ENCODE assay signal across 12 cellular contexts in genomic region chr7:21364838-21365267, GRCh38.
A peak's percentile ranks its signal among the peaks of the same experiment; 100 is the strongest.
DNase-seq lines count a peak whose midpoint lies in the region; ATAC-seq and TF ChIP-seq lines count a peak whose summit lies in the region.
"Had no signal": no experiment of that assay in that cellular context is flagged by ENCODE, and none has a peak within 500 bp of the region (broad histone marks: within the 10 kb centered on the region; RNA-seq: fewer than 3 reads in every experiment).

No MANE protein-coding gene starts in this region.

- intact Hi-C loops in natural killer cell (cut with micrococcal nuclease) = no loop called here

- H3K4me3 ChIP-seq in H7 (ENCODE audit: insufficient read depth, low read depth, low read length) = no peak overlapping the region
- H3K4me3 ChIP-seq: SK-N-MC had no signal

- no peaks in the 10 kb centered on the region for H3K27me3 Mint-ChIP-seq in natural killer cell treated with Interleukin-12 subunit alpha and Interleukin-12 subunit beta and Interleukin-15 and Interleukin-18, amount 100 ng/mL, for 72 hours
- no peaks in the 10 kb centered on the region for H3K27me3 Mint-ChIP-seq in natural killer cell (ENCODE audit: low read depth in 2 of 2)
- H3K27me3 Mint-ChIP-seq: B cell had no signal

- no peak for TF ChIP-seq CTCF in natural killer cell (IDR thresholded peaks at IDR 0.05)

- H3K4me3 Mint-ChIP-seq in natural killer cell treated with Interleukin-12 subunit alpha and Interleukin-12 subunit beta and Interleukin-15 and Interleukin-18, amount 100 ng/mL, for 72 hours = peak overlapping the region; percentile 75
- no peak overlapping the region for H3K4me3 Mint-ChIP-seq in natural killer cell
- H3K4me3 Mint-ChIP-seq: B cell had no signal

- peak; percentile 81 to 88 for ATAC-seq in natural killer cell treated with Interleukin-12 subunit alpha and Interleukin-12 subunit beta and Interleukin-15 and Interleukin-18, amount 100 ng/mL, for 72 hours
- ATAC-seq in natural killer cell (no peak), HG02571 (IDR thresholded peaks at IDR 0.05; ENCODE audit: unreplicated experiment) (peak; percentile 82), HG03520 (IDR thresholded peaks at IDR 0.05; ENCODE audit: unreplicated experiment) (peak; percentile 71)

- peak overlapping the region; percentile 86 to 88 for H3K27ac Mint-ChIP-seq in natural killer cell treated with Interleukin-12 subunit alpha and Interleukin-12 subunit beta and Interleukin-15 and Interleukin-18, amount 100 ng/mL, for 72 hours
- no peak overlapping the region for H3K27ac Mint-ChIP-seq in natural killer cell
- H3K27ac Mint-ChIP-seq: B cell had no signal

- H3K4me1 Mint-ChIP-seq in natural killer cell treated with Interleukin-12 subunit alpha and Interleukin-12 subunit beta and Interleukin-15 and Interleukin-18, amount 100 ng/mL, for 72 hours (ENCODE audit: low read depth in 2 of 2) = peaks cover 49 to 59% of the 10 kb centered on the region in 2 donors
- H3K4me1 Mint-ChIP-seq in natural killer cell = peaks cover 36 to 41% of the 10 kb centered on the region in 2 donors

- DNase-seq in natural killer cell treated with Interleukin-12 subunit alpha and Interleukin-12 subunit beta and Interleukin-15 and Interleukin-18, amount 100 ng/mL, for 72 hours (ENCODE audit: low spot score) = no peak
- no peak for DNase-seq in natural killer cell
- no peak for DNase-seq in NCI-H2196 (lab: John Stamatoyannopoulos, UW; ENCODE audit: unreplicated experiment)
- no peak for DNase-seq in LoVo (ENCODE audit: low spot score)
- DNase-seq in H7 = no peak
- DNase-seq in NCI-H526 treated with DMSO at 0.1 percent for 48 hours (lab: John Stamatoyannopoulos, UW) = no peak
- DNase-seq: central memory CD4-positive, alpha-beta T cell; retina had no signal

- H3K36me3 Mint-ChIP-seq in natural killer cell treated with Interleukin-12 subunit alpha and Interleukin-12 subunit beta and Interleukin-15 and Interleukin-18, amount 100 ng/mL, for 72 hours = peaks cover 5% of the 10 kb centered on the region
- no peaks in the 10 kb centered on the region for H3K36me3 Mint-ChIP-seq in natural killer cell

- no peaks in the 10 kb centered on the region for H3K36me3 ChIP-seq in H7 (replicated peaks; ENCODE audit: control insufficient read depth, insufficient read depth, low read length)

- H3K27me3 ChIP-seq in H7 (ENCODE audit: control insufficient read depth, insufficient read depth, low read length) = no peaks in the 10 kb centered on the region

- H3K9me3 Mint-ChIP-seq in natural killer cell treated with Interleukin-12 subunit alpha and Interleukin-12 subunit beta and Interleukin-15 and Interleukin-18, amount 100 ng/mL, for 72 hours = peaks cover 5% of the 10 kb centered on the region
- H3K9me3 Mint-ChIP-seq in natural killer cell = no peaks in the 10 kb centered on the region

Comparison
In these comparisons a context has a peak if more than half of its experiments do, and no peak if none do; other contexts are left out.
1. ATAC-seq: peak in natural killer cell treated with Interleukin-12 subunit alpha and Interleukin-12 subunit beta and Interleukin-15 and Interleukin-18, amount 100 ng/mL, for 72 hours (2 of 2), HG02571 (single experiment) and HG03520 (single experiment); none in natural killer cell (0 of 3).
2. H3K27ac Mint-ChIP-seq: peak in natural killer cell treated with Interleukin-12 subunit alpha and Interleukin-12 subunit beta and Interleukin-15 and Interleukin-18, amount 100 ng/mL, for 72 hours (2 of 2); none in natural killer cell (0 of 2).